ENCODE assay signal across 12 cellular contexts in the genomic region with DNA sequence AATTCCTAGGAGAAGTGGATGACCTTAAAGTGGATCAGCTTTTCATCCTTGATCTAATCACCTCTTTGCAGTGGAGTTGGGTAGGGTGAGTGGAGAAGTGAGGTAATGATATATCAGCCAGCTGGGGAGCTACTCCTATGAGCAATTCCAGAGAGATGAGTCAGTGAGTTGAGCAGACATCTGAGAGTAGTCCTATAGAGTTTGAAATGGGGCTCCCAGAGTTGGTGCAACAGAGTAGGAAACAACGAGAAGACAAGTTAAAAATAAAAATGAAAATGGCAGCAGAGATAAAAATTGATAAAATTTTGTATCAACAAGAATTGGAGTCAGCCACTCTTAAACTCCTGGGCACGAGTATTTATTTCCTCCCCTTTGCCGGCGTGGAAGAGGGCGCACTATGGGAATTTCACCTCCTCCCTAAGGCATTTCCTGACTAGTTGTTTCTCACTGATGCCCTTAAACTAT.
DNase-seq lines count a peak whose midpoint lies in the region; ATAC-seq, FAIRE-seq and TF ChIP-seq lines count a peak whose summit lies in the region.
"Had no signal": no experiment of that assay in that cellular context is flagged by ENCODE, and none has a peak within 500 bp of the region (broad histone marks: within the 10 kb centered on the region; RNA-seq: fewer than 3 reads in every experiment).

No MANE protein-coding gene starts in this region.

- H3K27ac ChIP-seq in HUES6 (ENCODE audit: low read depth, low read length) (peak overlapping the region; percentile 57; the same call in 1 of the 2 replicates), K562 (ENCODE audit: extremely low read depth, low read depth, low read length) (no peak overlapping the region), keratinocyte (ENCODE audit: control insufficient read depth, insufficient read depth, low read length) (no peak overlapping the region)

- H3K4me1 ChIP-seq in HUES6 (ENCODE audit: control insufficient read depth, insufficient read depth, low read length) = peaks cover 27% of the 10 kb centered on the region
- peaks cover 0 to 10% of the 10 kb centered on the region in 2 experiments; a peak in 3 of 5 replicates for H3K4me1 ChIP-seq in K562 (replicated peaks in 1 of 2; ENCODE audit: control insufficient read depth in 2 of 2, insufficient read depth in 2 of 2, low read length in 2 of 2)
- H3K4me1 ChIP-seq in keratinocyte (ENCODE audit: control insufficient read depth, extremely low read depth, insufficient read depth, low read length) = peaks cover 32% of the 10 kb centered on the region

- no peak overlapping the region; the same call in 1 of the 2 replicates for H2AFZ ChIP-seq in K562 (ENCODE audit: low read depth, low read length)
- H2AFZ ChIP-seq in keratinocyte (ENCODE audit: control insufficient read depth, low read length) = no peak overlapping the region

- in situ Hi-C loops in K562 (cut with MboI) = no loop called here

- POLR2A ChIA-PET in K562 (lab: Yijun Ruan, JAX) = interaction anchor here (1.6 to 2.1 kb wide), 2 partner anchors 9 to 10 kb away, joined by 3 to 5 read pairs; no protein-coding TSS in a partner anchor

- dilution Hi-C loops in keratinocyte (cut with MboI; ENCODE audit: extremely low pct_ligation_motif_present, low sequenced_read_pairs) = no loop called here

- TF ChIP-seq EP300 in K562 (IDR thresholded peaks at IDR 0.05; ENCODE audit: low read length) = 0 out of 2 replicates have a peak, but pooled peaks have one; percentile 19

- H3K4me3 ChIP-seq in HUES6 (ENCODE audit: low read depth, low read length) (no peak overlapping the region), K562 (no peak overlapping the region), keratinocyte (ENCODE audit: control insufficient read depth in 2 of 3, extremely low read depth in 1 of 3, insufficient read depth in 2 of 3, low read depth in 1 of 3, low read length in 3 of 3) (no peak overlapping the region)

- TF ChIP-seq CTCF in K562 (IDR thresholded peaks at IDR 0.05 in 2 of 3, conservative IDR thresholded peaks at IDR 0.05 in 1 of 3; ENCODE audit: insufficient read depth in 2 of 3, low read depth in 1 of 3, low read length in 3 of 3) (no peak), keratinocyte (optimal IDR thresholded peaks at IDR 0.05 in 1 of 3, IDR thresholded peaks at IDR 0.05 in 1 of 3, conservative IDR thresholded peaks at IDR 0.05 in 1 of 3; ENCODE audit: extremely low read depth in 1 of 3, insufficient read depth in 2 of 3, low read length in 3 of 3) (no peak)

- H3K36me3 ChIP-seq in HUES6 (ENCODE audit: control insufficient read depth, insufficient read depth, low read length) (no peaks in the 10 kb centered on the region), K562 (ENCODE audit: control insufficient read depth, insufficient read depth, low read length) (no peaks in the 10 kb centered on the region), keratinocyte (ENCODE audit: control insufficient read depth in 2 of 2, extremely low read depth in 1 of 2, insufficient read depth in 2 of 2, low read length in 2 of 2) (no peaks in the 10 kb centered on the region)

- DNase-seq in A172 (ENCODE audit: low spot score) (peak; percentile 95), K562 (ENCODE audit: extremely low read depth in 1 of 4, low spot score in 3 of 4) (peak in 3 of 4 experiments; percentile 8 to 53 (median 24)), keratinocyte (ENCODE audit: low read depth, low spot score) (peak; percentile 67)
- DNase-seq: effector memory CD4-positive, alpha-beta T cell; Kasumi-1; naive thymus-derived CD8-positive, alpha-beta T cell; SHP77 treated with DMSO at 0.1 percent for 48 hours had no signal

- H3K9me1 ChIP-seq in K562 (ENCODE audit: control insufficient read depth, insufficient read depth, low read length) = no peaks in the 10 kb centered on the region
- no peaks in the 10 kb centered on the region for H3K9me1 ChIP-seq in keratinocyte (ENCODE audit: control insufficient read depth, extremely low read depth, insufficient read depth, low read length)

- no peak overlapping the region for H3K9ac ChIP-seq in HUES6 (ENCODE audit: low read length)
- no peak overlapping the region for H3K9ac ChIP-seq in K562 (ENCODE audit: insufficient read depth in 1 of 2, low read depth in 2 of 2, low read length in 2 of 2)
- no peak overlapping the region for H3K9ac ChIP-seq in keratinocyte (ENCODE audit: control insufficient read depth, extremely low read depth, insufficient read depth, low read length)

- ATAC-seq in K562 = peak; percentile 80
- no peak for ATAC-seq in GM21381 (IDR thresholded peaks at IDR 0.05; ENCODE audit: unreplicated experiment)
- ATAC-seq in HG02571 (IDR thresholded peaks at IDR 0.05; ENCODE audit: unreplicated experiment) = no peak
- ATAC-seq in HG03045 (IDR thresholded peaks at IDR 0.05; ENCODE audit: unreplicated experiment) = no peak
- no peak for ATAC-seq in GM21529 (IDR thresholded peaks at IDR 0.05; ENCODE audit: unreplicated experiment)
- ATAC-seq: naive thymus-derived CD8-positive, alpha-beta T cell had no signal

- no TSS peak for BruUV-seq in K562 (replicated peaks; lab: Mats Ljungman, UMichigan)

- no peak for FAIRE-seq in K562 (lab: Jason Lieb, UNC)
- peak; percentile 79 for FAIRE-seq in keratinocyte (lab: Jason Lieb, UNC)

- H3K27me3 ChIP-seq in HUES6 (ENCODE audit: control insufficient read depth, insufficient read depth, low read length) (no peaks in the 10 kb centered on the region), K562 (ENCODE audit: control insufficient read depth in 2 of 2, insufficient read depth in 2 of 2, low read length in 2 of 2) (no peaks in the 10 kb centered on the region), keratinocyte (ENCODE audit: control insufficient read depth, extremely low read depth, insufficient read depth, low read length) (no peaks in the 10 kb centered on the region)

- CTCF ChIA-PET in K562 (lab: Yijun Ruan, JAX; ENCODE audit: low intra/inter-chr PET ratio) = no interaction called here

- 43% methylated on average over 5 of the region's 5 CpGs for WGBS in K562 (ENCODE audit: insufficient coverage, low coverage, missing lambda C conversion rate)

- no peak overlapping the region for H3K4me2 ChIP-seq in K562 (ENCODE audit: insufficient read depth, low read length)
- H3K4me2 ChIP-seq in keratinocyte (ENCODE audit: control insufficient read depth, extremely low read depth, insufficient read depth, low read depth, low read length) = peak overlapping the region; percentile 6

- H3K79me2 ChIP-seq in K562 (ENCODE audit: control insufficient read depth, insufficient read depth, low read length) (no peaks in the 10 kb centered on the region), keratinocyte (ENCODE audit: control insufficient read depth, insufficient read depth, low read length) (no peaks in the 10 kb centered on the region)

- H3K9me3 ChIP-seq in HUES6 (ENCODE audit: control insufficient read depth, insufficient read depth, low read depth, low read length) (no peaks in the 10 kb centered on the region), K562 (replicated peaks; ENCODE audit: control insufficient read depth, insufficient read depth, low read depth, low read length) (no peaks in the 10 kb centered on the region), keratinocyte (ENCODE audit: control insufficient read depth, low read depth, low read length) (no peaks in the 10 kb centered on the region)

- TF ChIP-seq RAD21 in K562 (CRISPR knock-in tag; conservative IDR thresholded peaks at IDR 0.05 in 1 of 2, IDR thresholded peaks at IDR 0.05 in 1 of 2) = no peak

- H4K20me1 ChIP-seq in K562 (replicated peaks; ENCODE audit: control insufficient read depth, insufficient read depth, low read length) (no peaks in the 10 kb centered on the region), keratinocyte (ENCODE audit: control insufficient read depth, extremely low read depth, insufficient read depth, low read length) (no peaks in the 10 kb centered on the region)

- intact Hi-C loops in K562 (cut with micrococcal nuclease) = no loop called here

- TF ChIP-seq POLR2A in K562 (conservative IDR thresholded peaks at IDR 0.05) = no peak

TF ChIP-seq in K562, 482 proteins besides CTCF, POLR2A, EP300 and RAD21 (continues in another document):
- TF ChIP-seq TEAD1 (CRISPR knock-in tag; IDR thresholded peaks at IDR 0.05) (peak in 1 of 2 experiments; percentile 67; a peak in 2 of 4 replicates), SMARCA4 (IDR thresholded peaks at IDR 0.05) (peak; percentile 71), ZNF324 (CRISPR knock-in tag; IDR thresholded peaks at IDR 0.05) (no peak), ZNF24 (IDR thresholded peaks at IDR 0.05) (0 out of 2 replicates have a peak, but pooled peaks have one; percentile 32), JUNB (CRISPR knock-in tag; conservative IDR thresholded peaks at IDR 0.05) (no peak), TAF9B (IDR thresholded peaks at IDR 0.05; ENCODE audit: partially characterized antibody) (peak; percentile 25), GATA2 (CRISPR knock-in tag; IDR thresholded peaks at IDR 0.05) (no peak), DPF2 (IDR thresholded peaks at IDR 0.05) (peak; percentile 49; the same call in 1 of the 2 replicates)
- TF ChIP-seq, protein P1, sequence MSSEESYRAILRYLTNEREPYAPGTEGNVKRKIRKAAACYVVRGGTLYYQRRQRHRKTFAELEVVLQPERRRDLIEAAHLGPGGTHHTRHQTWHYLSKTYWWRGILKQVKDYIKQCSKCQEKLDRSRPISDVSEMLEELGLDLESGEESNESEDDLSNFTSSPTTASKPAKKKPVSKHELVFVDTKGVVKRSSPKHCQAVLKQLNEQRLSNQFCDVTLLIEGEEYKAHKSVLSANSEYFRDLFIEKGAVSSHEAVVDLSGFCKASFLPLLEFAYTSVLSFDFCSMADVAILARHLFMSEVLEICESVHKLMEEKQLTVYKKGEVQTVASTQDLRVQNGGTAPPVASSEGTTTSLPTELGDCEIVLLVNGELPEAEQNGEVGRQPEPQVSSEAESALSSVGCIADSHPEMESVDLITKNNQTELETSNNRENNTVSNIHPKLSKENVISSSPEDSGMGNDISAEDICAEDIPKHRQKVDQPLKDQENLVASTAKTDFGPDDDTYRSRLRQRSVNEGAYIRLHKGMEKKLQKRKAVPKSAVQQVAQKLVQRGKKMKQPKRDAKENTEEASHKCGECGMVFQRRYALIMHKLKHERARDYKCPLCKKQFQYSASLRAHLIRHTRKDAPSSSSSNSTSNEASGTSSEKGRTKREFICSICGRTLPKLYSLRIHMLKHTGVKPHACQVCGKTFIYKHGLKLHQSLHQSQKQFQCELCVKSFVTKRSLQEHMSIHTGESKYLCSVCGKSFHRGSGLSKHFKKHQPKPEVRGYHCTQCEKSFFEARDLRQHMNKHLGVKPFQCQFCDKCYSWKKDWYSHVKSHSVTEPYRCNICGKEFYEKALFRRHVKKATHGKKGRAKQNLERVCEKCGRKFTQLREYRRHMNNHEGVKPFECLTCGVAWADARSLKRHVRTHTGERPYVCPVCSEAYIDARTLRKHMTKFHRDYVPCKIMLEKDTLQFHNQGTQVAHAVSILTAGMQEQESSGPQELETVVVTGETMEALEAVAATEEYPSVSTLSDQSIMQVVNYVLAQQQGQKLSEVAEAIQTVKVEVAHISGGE (CRISPR knock-in tag; IDR thresholded peaks at IDR 0.05) = no peak

Comparison
In these comparisons a context has a peak if more than half of its experiments do, and no peak if none do; other contexts are left out.
1. DNase-seq: peak in every context shown above with its lines; median percentile 95 in A172; 67 in keratinocyte; 24 in K562.